Comparison of ENCODE assay signal across 13 cellular contexts in the genomic region with DNA sequence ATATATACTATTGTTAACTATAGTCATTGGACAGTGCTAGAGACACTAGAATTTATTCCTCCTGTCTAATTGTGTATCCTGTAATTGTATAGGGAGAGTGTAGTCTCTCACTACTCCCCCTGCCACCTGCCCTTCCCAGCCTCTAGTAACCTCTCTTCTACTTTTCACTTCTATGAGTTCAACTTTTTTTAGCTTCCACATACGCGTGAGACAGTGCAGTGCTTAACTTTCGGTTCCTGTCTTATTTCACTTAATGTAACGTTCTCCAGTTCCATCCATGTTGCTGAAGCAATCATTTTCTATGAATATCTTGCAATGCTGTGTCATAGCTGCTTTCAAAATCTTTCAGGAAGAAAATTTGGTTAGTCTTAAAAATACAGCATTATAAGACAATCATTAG. TPM values are rescaled to one million over a fixed set of nuclear protein-coding genes. Genes with fewer than 3 reads are reported as not detected.
DNase-seq lines count a peak whose midpoint lies in the region; ATAC-seq and TF ChIP-seq lines count a peak whose summit lies in the region.
"Had no signal": no experiment of that assay in that cellular context is flagged by ENCODE, and none has a peak within 500 bp of the region (broad histone marks: within the 10 kb centered on the region; RNA-seq: fewer than 3 reads in every experiment).

No MANE protein-coding gene starts in this region.

- H3K27me3 ChIP-seq in GM23338 (ENCODE audit: insufficient read depth), result no peaks in the 10 kb centered on the region
- H3K27me3 ChIP-seq: breast epithelium had no signal

- peak; percentile 68 for ATAC-seq in GM19351 (IDR thresholded peaks at IDR 0.05; ENCODE audit: unreplicated experiment)
- peak; percentile 79 for ATAC-seq in HG02884 (IDR thresholded peaks at IDR 0.05; ENCODE audit: unreplicated experiment)
- ATAC-seq in sciatic nerve, result peak; percentile 62
- ATAC-seq in GM23338, result no peak
- ATAC-seq: activated CD8-positive, alpha-beta memory T cell treated with anti-CD3 and anti-CD28 coated beads, Interleukin-2, amount 10 ng/mL, durations not matched to agents 7 days and 5 days had no signal

- DNase-seq in NB4 (ENCODE audit: low read depth), result peak; percentile 71
- no peak for DNase-seq in sciatic nerve (ENCODE audit: low spot score)
- DNase-seq in foreskin melanocyte, result no peak
- no peak for DNase-seq in activated CD4-positive, alpha-beta T cell treated with anti-CD3 and anti-CD28 coated beads for 1 hour
- no peak for DNase-seq in GM23338 (ENCODE audit: low spot score)
- DNase-seq in epidermal melanocyte (ENCODE audit: insufficient read length, low spot score), result no peak
- DNase-seq: activated CD8-positive, alpha-beta memory T cell treated with anti-CD3 and anti-CD28 coated beads, Interleukin-2, amount 10 ng/mL, durations not matched to agents 7 days and 5 days; DMS79 treated with DMSO at 0.1 percent for 48 hours; foreskin fibroblast; HCEC 1CT had no signal

- H3K36me3 ChIP-seq in GM23338 (ENCODE audit: insufficient read depth), result no peaks in the 10 kb centered on the region
- H3K36me3 ChIP-seq: breast epithelium had no signal

- H3K36me3 Mint-ChIP-seq in GM23338 (ENCODE audit: low read depth), result peaks cover 5% of the 10 kb centered on the region; the same call in 1 of the 3 replicates

- intact Hi-C loops in sciatic nerve (cut with DNase I), result no loop called here

- H3K27me3 Mint-ChIP-seq in GM23338 (ENCODE audit: insufficient read depth, low read depth, poor library complexity), result peaks cover 7% of the 10 kb centered on the region

- no peaks in the 10 kb centered on the region for H3K4me1 ChIP-seq in GM23338 (ENCODE audit: insufficient read depth)
- H3K4me1 ChIP-seq: breast epithelium had no signal

- no peaks in the 10 kb centered on the region for H3K79me2 ChIP-seq in GM23338 (replicated peaks; ENCODE audit: insufficient read depth)

- H3K9me2 ChIP-seq in GM23338 (ENCODE audit: insufficient read depth), result no peaks in the 10 kb centered on the region; the same call in 1 of the 2 replicates

- no peak overlapping the region for H3K27ac Mint-ChIP-seq in GM23338
- H3K27ac Mint-ChIP-seq: activated CD8-positive, alpha-beta memory T cell treated with anti-CD3 and anti-CD28 coated beads, Interleukin-2, amount 10 ng/mL, durations not matched to agents 7 days and 5 days had no signal

- H3K4me3 ChIP-seq in NB4 (ENCODE audit: low read depth, low read length) (no peak overlapping the region), GM23338 (no peak overlapping the region)
- H3K4me3 ChIP-seq: breast epithelium had no signal

- H3F3A ChIP-seq in GM23338 (replicated peaks; ENCODE audit: low read depth), result no peaks in the 10 kb centered on the region

- peaks cover 27% of the 10 kb centered on the region for H3K9me3 Mint-ChIP-seq in GM23338

- no peaks in the 10 kb centered on the region for H3K4me1 Mint-ChIP-seq in GM23338

- no peak for TF ChIP-seq CTCF in NB4 (IDR thresholded peaks at IDR 0.05; ENCODE audit: low read depth, low read length)
- no peak for TF ChIP-seq CTCF in GM23338 (conservative IDR thresholded peaks at IDR 0.05; ENCODE audit: low read depth in 2 of 2)

- H3K27ac ChIP-seq in GM23338 (ENCODE audit: low read depth), result no peak overlapping the region
- H3K27ac ChIP-seq: breast epithelium had no signal

- H3K4me3 Mint-ChIP-seq in GM23338, result no peak overlapping the region
- H3K4me3 Mint-ChIP-seq: activated CD8-positive, alpha-beta memory T cell treated with anti-CD3 and anti-CD28 coated beads, Interleukin-2, amount 10 ng/mL, durations not matched to agents 7 days and 5 days had no signal

- no peak for TF ChIP-seq POLR2A in NB4 (IDR thresholded peaks at IDR 0.05; ENCODE audit: extremely low read depth, insufficient read length)

- H4K20me1 ChIP-seq in GM23338 (replicated peaks; ENCODE audit: insufficient read depth), result no peaks in the 10 kb centered on the region

- H3K4me2 ChIP-seq in GM23338, result no peak overlapping the region

- H2AFZ ChIP-seq in GM23338, result no peak overlapping the region

TF ChIP-seq in GM23338, 12 proteins besides CTCF, POLR2A, EP300 and RAD21 (continues in another document):
- no peak for TF ChIP-seq NANOG (IDR thresholded peaks at IDR 0.05; ENCODE audit: borderline replicate concordance)
- TF ChIP-seq, protein P1, sequence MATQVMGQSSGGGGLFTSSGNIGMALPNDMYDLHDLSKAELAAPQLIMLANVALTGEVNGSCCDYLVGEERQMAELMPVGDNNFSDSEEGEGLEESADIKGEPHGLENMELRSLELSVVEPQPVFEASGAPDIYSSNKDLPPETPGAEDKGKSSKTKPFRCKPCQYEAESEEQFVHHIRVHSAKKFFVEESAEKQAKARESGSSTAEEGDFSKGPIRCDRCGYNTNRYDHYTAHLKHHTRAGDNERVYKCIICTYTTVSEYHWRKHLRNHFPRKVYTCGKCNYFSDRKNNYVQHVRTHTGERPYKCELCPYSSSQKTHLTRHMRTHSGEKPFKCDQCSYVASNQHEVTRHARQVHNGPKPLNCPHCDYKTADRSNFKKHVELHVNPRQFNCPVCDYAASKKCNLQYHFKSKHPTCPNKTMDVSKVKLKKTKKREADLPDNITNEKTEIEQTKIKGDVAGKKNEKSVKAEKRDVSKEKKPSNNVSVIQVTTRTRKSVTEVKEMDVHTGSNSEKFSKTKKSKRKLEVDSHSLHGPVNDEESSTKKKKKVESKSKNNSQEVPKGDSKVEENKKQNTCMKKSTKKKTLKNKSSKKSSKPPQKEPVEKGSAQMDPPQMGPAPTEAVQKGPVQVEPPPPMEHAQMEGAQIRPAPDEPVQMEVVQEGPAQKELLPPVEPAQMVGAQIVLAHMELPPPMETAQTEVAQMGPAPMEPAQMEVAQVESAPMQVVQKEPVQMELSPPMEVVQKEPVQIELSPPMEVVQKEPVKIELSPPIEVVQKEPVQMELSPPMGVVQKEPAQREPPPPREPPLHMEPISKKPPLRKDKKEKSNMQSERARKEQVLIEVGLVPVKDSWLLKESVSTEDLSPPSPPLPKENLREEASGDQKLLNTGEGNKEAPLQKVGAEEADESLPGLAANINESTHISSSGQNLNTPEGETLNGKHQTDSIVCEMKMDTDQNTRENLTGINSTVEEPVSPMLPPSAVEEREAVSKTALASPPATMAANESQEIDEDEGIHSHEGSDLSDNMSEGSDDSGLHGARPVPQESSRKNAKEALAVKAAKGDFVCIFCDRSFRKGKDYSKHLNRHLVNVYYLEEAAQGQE (IDR thresholded peaks at IDR 0.05; ENCODE audit: unreplicated experiment), result no peak

RNA-seq across cellular contexts. Expression of a gene that starts 22.8 kb away (rescaled TPM):
- 0.36 TPM for total RNA-seq in sciatic nerve
- 0.04 TPM in 1 of 2 replicates, not detected in the other for total RNA-seq in GM23338 (2014; rRNA removed; shearing (Covaris generic))
- polyA plus RNA-seq in GM23338 (2016; fragmentation: Nextera tagmentation; extraction: Ambion mirVana), result 0.27 and 0.89 TPM in 2 replicates

RNA-seq across cellular contexts. Expression of a gene that starts 43.4 kb away (rescaled TPM):
- 703 TPM for total RNA-seq in sciatic nerve
- total RNA-seq in GM23338 (2014; rRNA removed; shearing (Covaris generic)), result 5.7 and 7.4 TPM in 2 replicates
- 1.3 and 2.0 TPM in 2 replicates for polyA plus RNA-seq in GM23338 (2016; fragmentation: Nextera tagmentation; extraction: Ambion mirVana)

Comparison
In these comparisons a context has a peak if more than half of its experiments do, and no peak if none do; other contexts are left out.
1. RNA of a gene that starts 43.4 kb away (total RNA-seq): 703 TPM in sciatic nerve (single experiment); 5.7 to 7.4 TPM in GM23338; every median in the first group is over 10 times any median in the second.